In genomic region chr1:153566414-153567371, GRCh38 we compare ENCODE assay signal across 8 cellular contexts. TPM values are rescaled to one million over a fixed set of nuclear protein-coding genes. Genes with fewer than 3 reads are reported as not detected.
DNase-seq lines count a peak whose midpoint lies in the region; TF ChIP-seq lines count a peak whose summit lies in the region.

No MANE protein-coding gene starts in this region.

- peak overlapping the region; percentile 27 for H3K4me3 ChIP-seq in WI38 (ENCODE audit: low read depth, low read length)

- peak; percentile 74 to 81 for DNase-seq in NCI-H187 (lab: John Stamatoyannopoulos, UW)
- no peak for DNase-seq in NCI-H187 treated with DMSO at 0.1 percent for 48 hours (lab: John Stamatoyannopoulos, UW)
- peak; percentile 91 for DNase-seq in NCI-H2029 (lab: John Stamatoyannopoulos, UW)
- DNase-seq in brain pericyte (ENCODE audit: low read depth, low spot score), result peak; percentile 77
- peak; percentile 92 for DNase-seq in iPS-NIHi7 (ENCODE audit: extremely low spot score)
- DNase-seq in smooth muscle cell of the brain vasculature (ENCODE audit: low read depth, low spot score), result peak; percentile 88
- DNase-seq in cerebellum (ENCODE audit: low spot score), result no peak

- TF ChIP-seq CTCF in WI38 (IDR thresholded peaks at IDR 0.05; ENCODE audit: low read depth, low read length), result no peak

RNA-seq across cellular contexts. Expression of gene S100A2, which starts 1.0 kb away (rescaled TPM):
- not detected for total RNA-seq in cerebellum

RNA-seq across cellular contexts. Expression of gene S100A3, which starts 17.6 kb away (rescaled TPM):
- not detected for total RNA-seq in cerebellum

RNA-seq across cellular contexts. Expression of gene S100A4, which starts 21.1 kb away (rescaled TPM):
- total RNA-seq in cerebellum, result 1.4 TPM

RNA-seq across cellular contexts. Expression of gene S100A5, which starts 26.0 kb away (rescaled TPM):
- not detected for total RNA-seq in cerebellum

RNA-seq across cellular contexts. Expression of gene S100A6, which starts 30.9 kb away (rescaled TPM):
- total RNA-seq in cerebellum, result 21.5 TPM

Comparison
In these comparisons a context has a peak if more than half of its experiments do, and no peak if none do; other contexts are left out.
1. DNase-seq: peak in NCI-H187 (2 of 2), NCI-H2029 (single experiment), brain pericyte (single experiment), iPS-NIHi7 (single experiment) and smooth muscle cell of the brain vasculature (single experiment); none in NCI-H187 treated with DMSO at 0.1 percent for 48 hours (single experiment) and cerebellum (single experiment).